Comparison of ENCODE assay signal across 1 cellular context in the genomic region with DNA sequence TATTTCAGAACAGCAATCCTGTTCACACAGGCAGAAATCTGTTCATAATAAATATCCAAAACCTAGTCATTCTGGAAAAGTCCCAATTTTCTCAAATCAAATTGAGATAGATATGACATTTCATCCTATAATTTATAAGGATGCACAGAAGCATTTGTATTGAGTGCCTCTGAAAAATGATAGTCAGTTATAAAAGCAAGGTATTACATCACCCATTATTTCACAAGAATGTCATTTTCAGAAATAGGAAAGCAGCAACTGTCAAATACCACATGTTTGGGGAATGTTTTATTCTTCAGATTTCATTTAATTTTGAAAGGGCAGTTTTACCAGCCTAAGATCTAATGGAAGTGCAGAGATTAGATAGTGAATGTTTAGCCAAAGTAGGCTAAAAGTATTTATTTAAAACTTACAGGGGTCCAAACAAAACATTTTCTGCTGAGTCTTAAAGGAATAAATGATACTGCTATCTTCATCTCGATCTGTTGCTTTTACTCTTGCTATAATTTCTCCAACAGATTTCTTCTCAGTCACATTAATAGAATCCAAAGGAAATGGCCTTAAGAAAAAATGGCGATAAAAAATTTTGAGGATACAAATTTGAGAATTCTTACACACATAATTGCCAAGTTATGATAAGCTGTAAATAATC.
A peak's percentile ranks its signal among the peaks of the same experiment; 100 is the strongest.
TF ChIP-seq lines count a peak whose summit lies in the region.

No MANE protein-coding gene starts in this region.

TF ChIP-seq in SK-N-SH, 30 proteins besides CTCF, POLR2A, EP300 and RAD21 (continued from another document):
- TF ChIP-seq, protein P1, sequence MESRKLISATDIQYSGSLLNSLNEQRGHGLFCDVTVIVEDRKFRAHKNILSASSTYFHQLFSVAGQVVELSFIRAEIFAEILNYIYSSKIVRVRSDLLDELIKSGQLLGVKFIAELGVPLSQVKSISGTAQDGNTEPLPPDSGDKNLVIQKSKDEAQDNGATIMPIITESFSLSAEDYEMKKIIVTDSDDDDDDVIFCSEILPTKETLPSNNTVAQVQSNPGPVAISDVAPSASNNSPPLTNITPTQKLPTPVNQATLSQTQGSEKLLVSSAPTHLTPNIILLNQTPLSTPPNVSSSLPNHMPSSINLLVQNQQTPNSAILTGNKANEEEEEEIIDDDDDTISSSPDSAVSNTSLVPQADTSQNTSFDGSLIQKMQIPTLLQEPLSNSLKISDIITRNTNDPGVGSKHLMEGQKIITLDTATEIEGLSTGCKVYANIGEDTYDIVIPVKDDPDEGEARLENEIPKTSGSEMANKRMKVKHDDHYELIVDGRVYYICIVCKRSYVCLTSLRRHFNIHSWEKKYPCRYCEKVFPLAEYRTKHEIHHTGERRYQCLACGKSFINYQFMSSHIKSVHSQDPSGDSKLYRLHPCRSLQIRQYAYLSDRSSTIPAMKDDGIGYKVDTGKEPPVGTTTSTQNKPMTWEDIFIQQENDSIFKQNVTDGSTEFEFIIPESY (IDR thresholded peaks at IDR 0.05; ENCODE audit: borderline replicate concordance, low read depth) = no peak
- no peak for TF ChIP-seq CHD2 (IDR thresholded peaks at IDR 0.05; ENCODE audit: low read length, partially characterized antibody)
- peak; percentile 89 for TF ChIP-seq TCF12 (IDR thresholded peaks at IDR 0.05)
- peak; percentile 78 for TF ChIP-seq TEAD4 (IDR thresholded peaks at IDR 0.05; ENCODE audit: borderline replicate concordance, insufficient read depth)
- peak; percentile 59; the same call in 1 of the 2 replicates for TF ChIP-seq NFIC (IDR thresholded peaks at IDR 0.05; ENCODE audit: borderline replicate concordance)
- no peak for TF ChIP-seq MXI1 (IDR thresholded peaks at IDR 0.05; ENCODE audit: low read depth, low read length)
- no peak for TF ChIP-seq NRF1 (IDR thresholded peaks at IDR 0.05; ENCODE audit: low read depth, low read length)
- TF ChIP-seq, protein P2, sequence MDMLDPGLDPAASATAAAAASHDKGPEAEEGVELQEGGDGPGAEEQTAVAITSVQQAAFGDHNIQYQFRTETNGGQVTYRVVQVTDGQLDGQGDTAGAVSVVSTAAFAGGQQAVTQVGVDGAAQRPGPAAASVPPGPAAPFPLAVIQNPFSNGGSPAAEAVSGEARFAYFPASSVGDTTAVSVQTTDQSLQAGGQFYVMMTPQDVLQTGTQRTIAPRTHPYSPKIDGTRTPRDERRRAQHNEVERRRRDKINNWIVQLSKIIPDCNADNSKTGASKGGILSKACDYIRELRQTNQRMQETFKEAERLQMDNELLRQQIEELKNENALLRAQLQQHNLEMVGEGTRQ (IDR thresholded peaks at IDR 0.05; ENCODE audit: borderline replicate concordance, low read depth, low read length) = no peak
- TF ChIP-seq SIN3A (IDR thresholded peaks at IDR 0.05; ENCODE audit: borderline replicate concordance, low read depth, low read length) = peak; percentile 42; the same call in 1 of the 2 replicates
- no peak for TF ChIP-seq SMC3 (IDR thresholded peaks at IDR 0.05; ENCODE audit: low read depth, low read length)
- TF ChIP-seq POLR2AphosphoS5 (IDR thresholded peaks at IDR 0.05; ENCODE audit: low read depth, low read length) = 0 out of 2 replicates have a peak, but pooled peaks have one; percentile 19
- TF ChIP-seq, protein P3, sequence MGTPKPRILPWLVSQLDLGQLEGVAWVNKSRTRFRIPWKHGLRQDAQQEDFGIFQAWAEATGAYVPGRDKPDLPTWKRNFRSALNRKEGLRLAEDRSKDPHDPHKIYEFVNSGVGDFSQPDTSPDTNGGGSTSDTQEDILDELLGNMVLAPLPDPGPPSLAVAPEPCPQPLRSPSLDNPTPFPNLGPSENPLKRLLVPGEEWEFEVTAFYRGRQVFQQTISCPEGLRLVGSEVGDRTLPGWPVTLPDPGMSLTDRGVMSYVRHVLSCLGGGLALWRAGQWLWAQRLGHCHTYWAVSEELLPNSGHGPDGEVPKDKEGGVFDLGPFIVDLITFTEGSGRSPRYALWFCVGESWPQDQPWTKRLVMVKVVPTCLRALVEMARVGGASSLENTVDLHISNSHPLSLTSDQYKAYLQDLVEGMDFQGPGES (IDR thresholded peaks at IDR 0.05; ENCODE audit: low read depth, low read length) = no peak
- TF ChIP-seq GABPA (IDR thresholded peaks at IDR 0.05; ENCODE audit: low read depth) = no peak
- TF ChIP-seq FOXM1 (IDR thresholded peaks at IDR 0.05; ENCODE audit: low read depth) = peak; percentile 43; the same call in 1 of the 2 replicates
- TF ChIP-seq RCOR1 (IDR thresholded peaks at IDR 0.05; ENCODE audit: low read length) = no peak
- TF ChIP-seq GATA2 (CRISPR knock-in tag; IDR thresholded peaks at IDR 0.05) = no peak
- no peak for TF ChIP-seq EZH2phosphoT487 (IDR thresholded peaks at IDR 0.05; ENCODE audit: borderline replicate concordance, low read depth)
- TF ChIP-seq RFX5 (IDR thresholded peaks at IDR 0.05; ENCODE audit: low read length) = no peak
- TF ChIP-seq, protein P4, sequence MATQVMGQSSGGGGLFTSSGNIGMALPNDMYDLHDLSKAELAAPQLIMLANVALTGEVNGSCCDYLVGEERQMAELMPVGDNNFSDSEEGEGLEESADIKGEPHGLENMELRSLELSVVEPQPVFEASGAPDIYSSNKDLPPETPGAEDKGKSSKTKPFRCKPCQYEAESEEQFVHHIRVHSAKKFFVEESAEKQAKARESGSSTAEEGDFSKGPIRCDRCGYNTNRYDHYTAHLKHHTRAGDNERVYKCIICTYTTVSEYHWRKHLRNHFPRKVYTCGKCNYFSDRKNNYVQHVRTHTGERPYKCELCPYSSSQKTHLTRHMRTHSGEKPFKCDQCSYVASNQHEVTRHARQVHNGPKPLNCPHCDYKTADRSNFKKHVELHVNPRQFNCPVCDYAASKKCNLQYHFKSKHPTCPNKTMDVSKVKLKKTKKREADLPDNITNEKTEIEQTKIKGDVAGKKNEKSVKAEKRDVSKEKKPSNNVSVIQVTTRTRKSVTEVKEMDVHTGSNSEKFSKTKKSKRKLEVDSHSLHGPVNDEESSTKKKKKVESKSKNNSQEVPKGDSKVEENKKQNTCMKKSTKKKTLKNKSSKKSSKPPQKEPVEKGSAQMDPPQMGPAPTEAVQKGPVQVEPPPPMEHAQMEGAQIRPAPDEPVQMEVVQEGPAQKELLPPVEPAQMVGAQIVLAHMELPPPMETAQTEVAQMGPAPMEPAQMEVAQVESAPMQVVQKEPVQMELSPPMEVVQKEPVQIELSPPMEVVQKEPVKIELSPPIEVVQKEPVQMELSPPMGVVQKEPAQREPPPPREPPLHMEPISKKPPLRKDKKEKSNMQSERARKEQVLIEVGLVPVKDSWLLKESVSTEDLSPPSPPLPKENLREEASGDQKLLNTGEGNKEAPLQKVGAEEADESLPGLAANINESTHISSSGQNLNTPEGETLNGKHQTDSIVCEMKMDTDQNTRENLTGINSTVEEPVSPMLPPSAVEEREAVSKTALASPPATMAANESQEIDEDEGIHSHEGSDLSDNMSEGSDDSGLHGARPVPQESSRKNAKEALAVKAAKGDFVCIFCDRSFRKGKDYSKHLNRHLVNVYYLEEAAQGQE (IDR thresholded peaks at IDR 0.05; ENCODE audit: low read depth, low read length) = no peak
- no peak for TF ChIP-seq YY1 (IDR thresholded peaks at IDR 0.05; ENCODE audit: low read depth)
